ENCODE assay signal across 11 cellular contexts in the genomic region with DNA sequence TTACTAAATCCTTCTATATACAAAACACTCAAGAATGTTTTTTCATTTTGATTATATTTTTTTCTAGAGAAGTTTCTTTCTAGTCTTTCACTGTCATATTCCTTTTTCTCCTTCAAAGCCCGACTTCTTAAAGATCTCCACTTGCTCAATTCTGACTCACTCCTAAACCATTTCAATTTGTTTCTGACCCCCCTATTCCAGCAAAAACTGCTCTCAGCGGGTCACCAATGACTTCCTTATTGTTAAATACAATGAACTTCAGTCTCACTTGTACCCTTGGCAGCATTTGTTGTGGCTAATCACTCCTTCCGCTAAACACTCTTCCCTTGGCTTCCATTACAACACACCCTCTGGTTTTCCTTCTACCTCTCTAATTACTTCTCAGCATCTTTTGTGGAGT.
DNase-seq lines count a peak whose midpoint lies in the region; ATAC-seq and TF ChIP-seq lines count a peak whose summit lies in the region.
"Had no signal": no experiment of that assay in that cellular context is flagged by ENCODE, and none has a peak within 500 bp of the region (broad histone marks: within the 10 kb centered on the region; RNA-seq: fewer than 3 reads in every experiment).

No MANE protein-coding gene starts in this region.

- TF ChIP-seq CTCF in NB4 (IDR thresholded peaks at IDR 0.05; ENCODE audit: low read depth, low read length) (no peak), cardiac fibroblast (IDR thresholded peaks at IDR 0.05; ENCODE audit: low read depth, low read length) (no peak), lower lobe of right lung (IDR thresholded peaks at IDR 0.05) (no peak)

- peak; percentile 43 for DNase-seq in ELF-1 (ENCODE audit: low read depth, low spot score)
- peak; percentile 89 for DNase-seq in NB4 (ENCODE audit: low read depth)
- DNase-seq in cardiac fibroblast (ENCODE audit: low read depth in 2 of 2): peak; percentile 80 to 83
- DNase-seq in lower lobe of right lung: no peak
- DNase-seq in NAMALWA (ENCODE audit: low spot score): no peak
- DNase-seq in NCI-H2107 (lab: John Stamatoyannopoulos, UW): no peak
- no peak for DNase-seq in AML-193 (lab: John Stamatoyannopoulos, UW)
- DNase-seq in DMS79 (lab: John Stamatoyannopoulos, UW): no peak
- DNase-seq: CD8-positive, alpha-beta T cell; NCI-H146 had no signal

- no peak overlapping the region for H3K4me3 ChIP-seq in NB4 (ENCODE audit: low read depth, low read length)
- no peak overlapping the region for H3K4me3 ChIP-seq in cardiac fibroblast (replicated peaks in 1 of 2; ENCODE audit: low read depth in 2 of 2, low read length in 2 of 2)
- no peak overlapping the region for H3K4me3 ChIP-seq in lower lobe of right lung
- H3K4me3 ChIP-seq: prostate gland had no signal

- no peaks in the 10 kb centered on the region for H3K36me3 ChIP-seq in lower lobe of right lung
- H3K36me3 ChIP-seq: prostate gland had no signal

- no peaks in the 10 kb centered on the region for H3K27me3 ChIP-seq in lower lobe of right lung (ENCODE audit: low read depth)

- TF ChIP-seq POLR2A in NB4 (IDR thresholded peaks at IDR 0.05; ENCODE audit: extremely low read depth, insufficient read length): no peak

- H3K27ac ChIP-seq in lower lobe of right lung: no peak overlapping the region
- H3K27ac ChIP-seq: prostate gland had no signal

- no peaks in the 10 kb centered on the region for H3K4me1 ChIP-seq in lower lobe of right lung
- H3K4me1 ChIP-seq: prostate gland had no signal

- intact Hi-C loops in lower lobe of right lung (cut with DNase I): no loop called here

- ATAC-seq in lower lobe of right lung: peak; percentile 17 to 59
- ATAC-seq: CD8-positive, alpha-beta T cell had no signal

- no peaks in the 10 kb centered on the region for H3K9me3 ChIP-seq in lower lobe of right lung
- H3K9me3 ChIP-seq: prostate gland had no signal

Comparison
In these comparisons a context has a peak if more than half of its experiments do, and no peak if none do; other contexts are left out.
1. DNase-seq: peak in ELF-1 (single experiment), NB4 (single experiment) and cardiac fibroblast (2 of 2); none in lower lobe of right lung (single experiment), NAMALWA (single experiment), NCI-H2107 (single experiment), AML-193 (0 of 2) and DMS79 (single experiment).